Comparison of ENCODE assay signal across 26 cellular contexts in genomic region chr5:154412925-154413324, GRCh38. TPM values are rescaled to one million over a fixed set of nuclear protein-coding genes. Genes with fewer than 3 reads are reported as not detected.
DNase-seq lines count a peak whose midpoint lies in the region; ATAC-seq, FAIRE-seq and TF ChIP-seq lines count a peak whose summit lies in the region.
"Had no signal": no experiment of that assay in that cellular context is flagged by ENCODE, and none has a peak within 500 bp of the region (broad histone marks: within the 10 kb centered on the region; RNA-seq: fewer than 3 reads in every experiment).

No MANE protein-coding gene starts in this region.

- peaks cover 14% of the 10 kb centered on the region for H3K36me3 Mint-ChIP-seq in activated CD8-positive, alpha-beta memory T cell treated with anti-CD3 and anti-CD28 coated beads, Interleukin-2, amount 10 ng/mL, durations not matched to agents 7 days and 5 days
- peaks cover 67% of the 10 kb centered on the region for H3K36me3 Mint-ChIP-seq in stimulated activated effector memory CD8-positive, alpha-beta T cell treated with anti-CD3 and anti-CD28 coated beads, Interleukin-12 subunit alpha, Interleukin-12 subunit beta, amount 100 ng/mL, for 72 hours

- no peak overlapping the region for H3K4me3 Mint-ChIP-seq in activated CD8-positive, alpha-beta memory T cell treated with anti-CD3 and anti-CD28 coated beads, Interleukin-2, amount 10 ng/mL, durations not matched to agents 7 days and 5 days
- H3K4me3 Mint-ChIP-seq in stimulated activated effector memory CD8-positive, alpha-beta T cell treated with anti-CD3 and anti-CD28 coated beads, Interleukin-12 subunit alpha, Interleukin-12 subunit beta, amount 100 ng/mL, for 72 hours, result no peak overlapping the region
- H3K4me3 Mint-ChIP-seq: CD14-positive monocyte; CD4-positive, alpha-beta T cell; CD8-positive, alpha-beta memory T cell; HFFc6 had no signal

- H3K27ac Mint-ChIP-seq in activated CD8-positive, alpha-beta memory T cell treated with anti-CD3 and anti-CD28 coated beads, Interleukin-2, amount 10 ng/mL, durations not matched to agents 7 days and 5 days, result no peak overlapping the region
- peak overlapping the region; percentile 23 for H3K27ac Mint-ChIP-seq in stimulated activated effector memory CD8-positive, alpha-beta T cell treated with anti-CD3 and anti-CD28 coated beads, Interleukin-12 subunit alpha, Interleukin-12 subunit beta, amount 100 ng/mL, for 72 hours
- H3K27ac Mint-ChIP-seq: CD14-positive monocyte; CD4-positive, alpha-beta T cell; HFFc6 had no signal

- TF ChIP-seq POLR2A in GM18505 (IDR thresholded peaks at IDR 0.05; ENCODE audit: borderline replicate concordance, extremely low read depth, insufficient read depth, insufficient read length), result no peak

- no peak for TF ChIP-seq CTCF in bronchial epithelial cell (IDR thresholded peaks at IDR 0.05; ENCODE audit: insufficient read depth, low read length, severe bottlenecking)
- TF ChIP-seq CTCF in foreskin fibroblast (IDR thresholded peaks at IDR 0.05; ENCODE audit: low read depth, low read length), result no peak

- H3K4me1 Mint-ChIP-seq in activated CD8-positive, alpha-beta memory T cell treated with anti-CD3 and anti-CD28 coated beads, Interleukin-2, amount 10 ng/mL, durations not matched to agents 7 days and 5 days, result no peaks in the 10 kb centered on the region
- no peaks in the 10 kb centered on the region for H3K4me1 Mint-ChIP-seq in stimulated activated effector memory CD8-positive, alpha-beta T cell treated with anti-CD3 and anti-CD28 coated beads, Interleukin-12 subunit alpha, Interleukin-12 subunit beta, amount 100 ng/mL, for 72 hours

- H3K27me3 ChIP-seq in bronchial epithelial cell (ENCODE audit: control insufficient read depth, insufficient read depth, low read length), result no peaks in the 10 kb centered on the region
- H3K27me3 ChIP-seq: BE2C; BLaER1 treated with 17β-estradiol and CSF1 and Interleukin-3, amounts not matched to agents 10 nM and 100 nM had no signal

- DNase-seq in activated CD8-positive, alpha-beta memory T cell treated with anti-CD3 and anti-CD28 coated beads for 24 hours, result peak; percentile 35
- no peak for DNase-seq in activated CD8-positive, alpha-beta memory T cell treated with anti-CD3 and anti-CD28 coated beads, Interleukin-2, amount 10 ng/mL, durations not matched to agents 7 days and 5 days
- DNase-seq in bronchial epithelial cell (ENCODE audit: low read depth) (no peak), islet precursor cell (peak; percentile 46), SHP77 treated with DMSO at 0.1 percent for 48 hours (lab: John Stamatoyannopoulos, UW) (no peak), foreskin fibroblast (no peak)
- DNase-seq in stimulated activated effector memory CD8-positive, alpha-beta T cell treated with anti-CD3 and anti-CD28 coated beads, Interleukin-12 subunit alpha, Interleukin-12 subunit beta, amount 100 ng/mL, for 72 hours (ENCODE audit: low spot score in 2 of 2), result no peak
- DNase-seq: AML-193; BE2C; CD4-positive, alpha-beta T cell; CD8-positive, alpha-beta memory T cell; DMS 273 treated with DMSO at 0.1 percent for 48 hours; DMS79; EL; GDM1; GOT3; HFFc6 had no signal

- H3K9me3 Mint-ChIP-seq in activated CD8-positive, alpha-beta memory T cell treated with anti-CD3 and anti-CD28 coated beads, Interleukin-2, amount 10 ng/mL, durations not matched to agents 7 days and 5 days (ENCODE audit: low read depth), result no peaks in the 10 kb centered on the region
- no peaks in the 10 kb centered on the region for H3K9me3 Mint-ChIP-seq in stimulated activated effector memory CD8-positive, alpha-beta T cell treated with anti-CD3 and anti-CD28 coated beads, Interleukin-12 subunit alpha, Interleukin-12 subunit beta, amount 100 ng/mL, for 72 hours
- H3K9me3 Mint-ChIP-seq: CD4-positive, alpha-beta T cell; CD8-positive, alpha-beta memory T cell; HFFc6 had no signal

- no peak for ATAC-seq in activated CD8-positive, alpha-beta memory T cell treated with anti-CD3 and anti-CD28 coated beads, Interleukin-2, amount 10 ng/mL, durations not matched to agents 7 days and 5 days
- ATAC-seq in stimulated activated effector memory CD8-positive, alpha-beta T cell treated with anti-CD3 and anti-CD28 coated beads, Interleukin-12 subunit alpha, Interleukin-12 subunit beta, amount 100 ng/mL, for 72 hours, result no peak
- ATAC-seq in GM18505 (IDR thresholded peaks at IDR 0.05; ENCODE audit: unreplicated experiment), result no peak
- ATAC-seq: GM12878 had no signal

- H3K27me3 Mint-ChIP-seq in activated CD8-positive, alpha-beta memory T cell treated with anti-CD3 and anti-CD28 coated beads, Interleukin-2, amount 10 ng/mL, durations not matched to agents 7 days and 5 days, result no peaks in the 10 kb centered on the region
- H3K27me3 Mint-ChIP-seq: CD4-positive, alpha-beta T cell; CD8-positive, alpha-beta memory T cell had no signal

- no peak overlapping the region for H3K4me3 ChIP-seq in bronchial epithelial cell (ENCODE audit: low read depth, low read length)
- H3K4me3 ChIP-seq in foreskin fibroblast (ENCODE audit: low read depth in 1 of 2, low read length in 2 of 2), result no peak overlapping the region
- H3K4me3 ChIP-seq: BLaER1 treated with 17β-estradiol and CSF1 and Interleukin-3, amounts not matched to agents 10 nM and 100 nM; GM12878; HAP-1 had no signal

- peak; percentile 36 for FAIRE-seq in bronchial epithelial cell (lab: Jason Lieb, UNC)
- FAIRE-seq: A204.1, D721Med, GM12878, GM18507, H54 had no signal

- peaks cover 4% of the 10 kb centered on the region for H3K36me3 ChIP-seq in bronchial epithelial cell (ENCODE audit: control insufficient read depth, insufficient read depth, low read length)
- H3K36me3 ChIP-seq: BE2C, HAP-1 had no signal

- CTCF ChIA-PET in activated CD8-positive, alpha-beta memory T cell treated with anti-CD3 and anti-CD28 coated beads, Interleukin-2, amount 10 ng/mL, durations not matched to agents 7 days and 5 days (lab: Charles Lee), result no interaction called here

RNA-seq across cellular contexts. Expression of gene SAP30L, which starts 32.9 kb away (rescaled TPM):
- total RNA-seq in activated CD8-positive, alpha-beta memory T cell treated with anti-CD3 and anti-CD28 coated beads, Interleukin-2, amount 10 ng/mL, durations not matched to agents 7 days and 5 days, result 10 to 100 TPM; 40.3 to 42.7 TPM
- 32.4 and 34.7 TPM in 2 replicates for total RNA-seq in bronchial epithelial cell

Comparison
In these comparisons a context has a peak if more than half of its experiments do, and no peak if none do; other contexts are left out.
1. DNase-seq: peak in activated CD8-positive, alpha-beta memory T cell treated with anti-CD3 and anti-CD28 coated beads for 24 hours (single experiment) and islet precursor cell (single experiment); none in activated CD8-positive, alpha-beta memory T cell treated with anti-CD3 and anti-CD28 coated beads, Interleukin-2, amount 10 ng/mL, durations not matched to agents 7 days and 5 days (single experiment), bronchial epithelial cell (single experiment), stimulated activated effector memory CD8-positive, alpha-beta T cell treated with anti-CD3 and anti-CD28 coated beads, Interleukin-12 subunit alpha, Interleukin-12 subunit beta, amount 100 ng/mL, for 72 hours (0 of 2), SHP77 treated with DMSO at 0.1 percent for 48 hours (single experiment) and foreskin fibroblast (0 of 2).